Comparison of ENCODE assay signal across 12 cellular contexts in genomic region chr21:36551731-36552457, GRCh38.
DNase-seq lines count a peak whose midpoint lies in the region; ATAC-seq, FAIRE-seq and TF ChIP-seq lines count a peak whose summit lies in the region.
"Had no signal": no experiment of that assay in that cellular context is flagged by ENCODE, and none has a peak within 500 bp of the region (broad histone marks: within the 10 kb centered on the region; RNA-seq: fewer than 3 reads in every experiment).

No MANE protein-coding gene starts in this region.

- no peaks in the 10 kb centered on the region for H3K9me2 ChIP-seq in neural cell (ENCODE audit: insufficient read depth, low read length)

- H3K36me3 ChIP-seq in BJ (ENCODE audit: control insufficient read depth, insufficient read depth, low read length): no peaks in the 10 kb centered on the region
- no peaks in the 10 kb centered on the region for H3K36me3 ChIP-seq in bronchial epithelial cell (ENCODE audit: control insufficient read depth, insufficient read depth, low read length)
- no peaks in the 10 kb centered on the region for H3K36me3 ChIP-seq in neural cell (ENCODE audit: insufficient read depth, low read length)

- no peak overlapping the region for H3K4me3 ChIP-seq in BJ (ENCODE audit: low read depth, low read length)
- no peak overlapping the region for H3K4me3 ChIP-seq in bronchial epithelial cell (ENCODE audit: low read depth, low read length)
- H3K4me3 ChIP-seq in neural cell (ENCODE audit: low read length): no peak overlapping the region
- H3K4me3 ChIP-seq: skin epidermis had no signal

- POLR2A ChIA-PET in BJ (lab: Charles Lee): no interaction called here

- no peaks in the 10 kb centered on the region for H4K20me1 ChIP-seq in neural cell (ENCODE audit: insufficient read depth)

- no peak for ATAC-seq in GM18511 (IDR thresholded peaks at IDR 0.05; ENCODE audit: unreplicated experiment)

- CTCF ChIA-PET in BJ (lab: Yijun Ruan, JAX): interaction anchor here (1.3 kb wide), 1 partner anchor 47 kb away, joined by 4 read pairs; no protein-coding TSS in a partner anchor

- no peaks in the 10 kb centered on the region for H3K9me3 ChIP-seq in neural cell (ENCODE audit: low read length)

- no peaks in the 10 kb centered on the region for H3F3A ChIP-seq in neural cell (ENCODE audit: insufficient read depth, low read length, poor library complexity, severe bottlenecking)

- peaks cover 19% of the 10 kb centered on the region for H3K27me3 ChIP-seq in BJ (ENCODE audit: control insufficient read depth, insufficient read depth, low read length)
- H3K27me3 ChIP-seq in bronchial epithelial cell (ENCODE audit: control insufficient read depth, insufficient read depth, low read length): peaks cover 5% of the 10 kb centered on the region
- no peaks in the 10 kb centered on the region for H3K27me3 ChIP-seq in neural cell (ENCODE audit: insufficient read depth, low read depth, low read length)

- TF ChIP-seq CTCF in BJ (IDR thresholded peaks at IDR 0.05; ENCODE audit: insufficient read depth, low read depth, low read length): no peak
- TF ChIP-seq CTCF in bronchial epithelial cell (IDR thresholded peaks at IDR 0.05; ENCODE audit: insufficient read depth, low read length, severe bottlenecking): no peak
- no peak for TF ChIP-seq CTCF in neural cell (IDR thresholded peaks at IDR 0.05; ENCODE audit: poor library complexity, severe bottlenecking)

- H3K4me2 ChIP-seq in neural cell (ENCODE audit: low read length): no peak overlapping the region

- DNase-seq in BJ (ENCODE audit: low read depth) (peak; percentile 92), MV-4-11 (lab: John Stamatoyannopoulos, UW) (peak; percentile 93), bronchial epithelial cell (ENCODE audit: low read depth) (peak; percentile 6), NCI-H1930 (lab: John Stamatoyannopoulos, UW) (no peak), KBM-7 (no peak)
- no peak for DNase-seq in stimulated activated CD4-positive, alpha-beta T cell treated with anti-CD3 and anti-CD28 coated beads, Interleukin-12 subunit alpha, Interleukin-12 subunit beta, amount 100 ng/mL, for 4 hours
- DNase-seq: activated B cell treated with CpG ODN at 0.5 μM for 24 hours, NCI-H2227 treated with DMSO at 0.1 percent for 48 hours, SHP77 treated with DMSO at 0.1 percent for 48 hours had no signal

- H3K79me2 ChIP-seq in neural cell (replicated peaks; ENCODE audit: insufficient read depth, low read length): no peaks in the 10 kb centered on the region

- no peak overlapping the region for H3K9ac ChIP-seq in neural cell (ENCODE audit: low read length)

- no peak overlapping the region for H3K27ac ChIP-seq in neural cell (ENCODE audit: low read length)

- TF ChIP-seq EP300 in neural cell (conservative IDR thresholded peaks at IDR 0.05; ENCODE audit: poor library complexity, severe bottlenecking): peak; percentile 21

- in situ Hi-C loops in KBM-7 (cut with MboI; ENCODE audit: low pct_unique_long_range_greater_than_20kb, low sequenced_read_pairs): no loop called here

- no peak overlapping the region for H2AFZ ChIP-seq in neural cell (ENCODE audit: low read depth, low read length)

- no peak for TF ChIP-seq RAD21 in neural cell (conservative IDR thresholded peaks at IDR 0.05)

- FAIRE-seq in bronchial epithelial cell (lab: Jason Lieb, UNC): no peak

TF ChIP-seq in neural cell, 6 proteins besides CTCF, POLR2A, EP300 and RAD21:
- TF ChIP-seq EZH2 (IDR thresholded peaks at IDR 0.05; ENCODE audit: borderline replicate concordance, insufficient read depth, low read length, poor library complexity, severe bottlenecking) (no peak), REST (IDR thresholded peaks at IDR 0.05; ENCODE audit: borderline replicate concordance) (no peak), POLR2AphosphoS5 (IDR thresholded peaks at IDR 0.05) (no peak), TAF1 (IDR thresholded peaks at IDR 0.05; ENCODE audit: low read depth) (no peak), SMC3 (conservative IDR thresholded peaks at IDR 0.05; ENCODE audit: poor library complexity) (no peak), MXI1 (conservative IDR thresholded peaks at IDR 0.05; ENCODE audit: poor library complexity, severe bottlenecking) (no peak)
TF ChIP-seq in neural cell: peak in this region for 0.

Comparison
In these comparisons a context has a peak if more than half of its experiments do, and no peak if none do; other contexts are left out.
1. DNase-seq: peak in BJ (single experiment), MV-4-11 (single experiment) and bronchial epithelial cell (single experiment); none in stimulated activated CD4-positive, alpha-beta T cell treated with anti-CD3 and anti-CD28 coated beads, Interleukin-12 subunit alpha, Interleukin-12 subunit beta, amount 100 ng/mL, for 4 hours (single experiment), NCI-H1930 (0 of 2) and KBM-7 (single experiment).